8 cellular contexts compared by ENCODE assay signal in genomic region chr5:123422433-123423277, GRCh38. TPM values are rescaled to one million over a fixed set of nuclear protein-coding genes. Genes with fewer than 3 reads are reported as not detected.
DNase-seq lines count a peak whose midpoint lies in the region; ATAC-seq and TF ChIP-seq lines count a peak whose summit lies in the region.

No MANE protein-coding gene starts in this region.

- 0 to 1% (median 0%) methylated on average over 36 to 45 of the region's 45 CpGs for WGBS in adipose tissue, 3 donors

- POLR2A ChIA-PET in activated naive CD8-positive, alpha-beta T cell treated with anti-CD3 and anti-CD28 coated beads, Interleukin-2, amount 10 ng/mL, durations not matched to agents 7 days and 5 days (lab: Charles Lee), result interaction anchor here (0.7 to 2.6 kb wide), 13 partner anchors 10 to 647 kb away, joined by 3 to 67 read pairs (median 4); partner anchors contain the start of genes CSNK1G3 and SNX2
- POLR2A ChIA-PET in HCT116 (lab: Charles Lee), result interaction anchor here (1.4 to 2.2 kb wide), 3 partner anchors 11 to 89 kb away, joined by 3 to 13 read pairs (median 4); partner anchors contain the start of gene CSNK1G3

- intact Hi-C loops in HCT116 (cut with micrococcal nuclease) (loop anchor here (1.0 kb wide), 2 partner anchors 89 to 189 kb away; no protein-coding TSS in a partner anchor), left ventricle myocardium superior (cut with micrococcal nuclease) (loop anchor here (2.0 kb wide), 1 partner anchor 188 kb away; no protein-coding TSS in a partner anchor)

- H3K9me3 ChIP-seq in HCT116 (ENCODE audit: control insufficient read depth in 1 of 2, insufficient read depth in 1 of 2, low read depth in 1 of 2, low read length in 2 of 2) (no peaks in the 10 kb centered on the region), MG63 (no peaks in the 10 kb centered on the region)

- H3K9me2 ChIP-seq in HCT116 (ENCODE audit: insufficient read depth), result no peaks in the 10 kb centered on the region

- TF ChIP-seq RAD21 in HCT116 (IDR thresholded peaks at IDR 0.05; ENCODE audit: low read depth), result no peak

- peak overlapping the region; percentile 87 for H3K9ac ChIP-seq in HCT116 (ENCODE audit: low read length)

- H3K36me3 Mint-ChIP-seq in activated naive CD8-positive, alpha-beta T cell treated with anti-CD3 and anti-CD28 coated beads, Interleukin-2, amount 10 ng/mL, durations not matched to agents 7 days and 5 days, result peaks cover 10% of the 10 kb centered on the region
- peaks cover 13% of the 10 kb centered on the region for H3K36me3 Mint-ChIP-seq in activated naive CD8-positive, alpha-beta T cell treated with anti-CD3 and anti-CD28 coated beads, Interleukin-2, amount 50 U/mL, for 24 hours (ENCODE audit: low read depth)

- H3K36me3 ChIP-seq in HCT116 (ENCODE audit: control insufficient read depth in 1 of 2, insufficient read depth in 2 of 2, low read length in 2 of 2) (peaks cover 0 to 2% of the 10 kb centered on the region in 2 experiments; a peak in 1 of 4 replicates), MG63 (peaks cover 3% of the 10 kb centered on the region; the same call in 1 of the 2 replicates)

- H3K4me3 ChIP-seq in HCT116 (replicated peaks in 1 of 2; ENCODE audit: low read depth in 1 of 2, low read length in 2 of 2) (peak overlapping the region; percentile 89 to 93), MG63 (peak overlapping the region; percentile 65), retinal pigment epithelial cell (ENCODE audit: low read length) (peak overlapping the region; percentile 89)

- RAD21 ChIA-PET in HCT116 (lab: Charles Lee; ENCODE audit: low non-redundant PET in 1 of 2, low total read pairs in 2 of 2, uncharacterized antibody in 2 of 2, unreplicated experiment in 2 of 2), result interaction anchor here in 1 of 2 experiments (0.6 to 1.4 kb wide), 3 partner anchors 39 to 906 kb away, joined by 3 to 6 read pairs (median 3); no protein-coding TSS in a partner anchor

- CTCF ChIA-PET in HCT116 (lab: Charles Lee), result interaction anchor here (0.6 to 2.1 kb wide), 18 partner anchors 10 to 922 kb away, joined by 3 to 24 read pairs (median 4); partner anchors contain the start of gene CSNK1G3

- peaks cover 16% of the 10 kb centered on the region for H3K4me1 Mint-ChIP-seq in activated naive CD8-positive, alpha-beta T cell treated with anti-CD3 and anti-CD28 coated beads, Interleukin-2, amount 10 ng/mL, durations not matched to agents 7 days and 5 days
- H3K4me1 Mint-ChIP-seq in activated naive CD8-positive, alpha-beta T cell treated with anti-CD3 and anti-CD28 coated beads, Interleukin-2, amount 50 U/mL, for 24 hours, result peaks cover 34% of the 10 kb centered on the region

- no peak for TF ChIP-seq POLR2A in HCT116 (IDR thresholded peaks at IDR 0.05; ENCODE audit: borderline replicate concordance, extremely low read depth, insufficient read depth, insufficient read length)

- no peak for TF ChIP-seq CTCF in HCT116 (IDR thresholded peaks at IDR 0.05 in 2 of 3, conservative IDR thresholded peaks at IDR 0.05 in 1 of 3; ENCODE audit: borderline replicate concordance in 1 of 3, insufficient read depth in 1 of 3, low read depth in 2 of 3, low read length in 2 of 3)
- no peak for TF ChIP-seq CTCF in retinal pigment epithelial cell (conservative IDR thresholded peaks at IDR 0.05; ENCODE audit: low read depth, low read length)

- peaks cover 29% of the 10 kb centered on the region for H3K79me2 ChIP-seq in HCT116 (ENCODE audit: insufficient read depth, low read length)

- H3K4me2 ChIP-seq in HCT116 (ENCODE audit: low read length), result peak overlapping the region; percentile 90

- no peaks in the 10 kb centered on the region for H3K9me3 Mint-ChIP-seq in activated naive CD8-positive, alpha-beta T cell treated with anti-CD3 and anti-CD28 coated beads, Interleukin-2, amount 10 ng/mL, durations not matched to agents 7 days and 5 days
- H3K9me3 Mint-ChIP-seq in activated naive CD8-positive, alpha-beta T cell treated with anti-CD3 and anti-CD28 coated beads, Interleukin-2, amount 50 U/mL, for 24 hours, result no peaks in the 10 kb centered on the region

- H3K27ac ChIP-seq in HCT116 (ENCODE audit: low read depth, low read length), result peak overlapping the region; percentile 53; the same call in 1 of the 2 replicates
- peak overlapping the region; percentile 23 for H3K27ac ChIP-seq in adipose tissue (ENCODE audit: low read depth, low read length)

- peaks cover 4 to 16% of the 10 kb centered on the region in 2 experiments; a peak in 3 of 4 replicates for H3K4me1 ChIP-seq in HCT116 (ENCODE audit: control insufficient read depth in 1 of 2, insufficient read depth in 2 of 2, low read length in 2 of 2)

- H3K27ac Mint-ChIP-seq in activated naive CD8-positive, alpha-beta T cell treated with anti-CD3 and anti-CD28 coated beads, Interleukin-2, amount 10 ng/mL, durations not matched to agents 7 days and 5 days, result peak overlapping the region; percentile 94
- no peak overlapping the region for H3K27ac Mint-ChIP-seq in activated naive CD8-positive, alpha-beta T cell treated with anti-CD3 and anti-CD28 coated beads, Interleukin-2, amount 50 U/mL, for 24 hours

- DNase-seq in activated naive CD8-positive, alpha-beta T cell treated with anti-CD3 and anti-CD28 coated beads, Interleukin-2, amount 10 ng/mL, durations not matched to agents 7 days and 5 days, result no peak
- no peak for DNase-seq in activated naive CD8-positive, alpha-beta T cell treated with anti-CD3 and anti-CD28 coated beads, Interleukin-2, amount 50 U/mL, for 24 hours
- DNase-seq in HCT116 (ENCODE audit: low read depth, low spot score), result no peak
- peak; percentile 39 for DNase-seq in MG63
- DNase-seq in left ventricle myocardium superior, result no peak
- no peak for DNase-seq in retinal pigment epithelial cell (ENCODE audit: low read depth)
- no peak for DNase-seq in GM19240 (ENCODE audit: insufficient read length, low spot score)

- no peaks in the 10 kb centered on the region for H3K27me3 ChIP-seq in HCT116 (ENCODE audit: insufficient read depth, low read length)
- no peaks in the 10 kb centered on the region for H3K27me3 ChIP-seq in MG63

- no peaks in the 10 kb centered on the region for H4K20me1 ChIP-seq in HCT116 (ENCODE audit: insufficient read depth)

- no TSS peak for BruUV-seq in HCT116 (replicated peaks; lab: Mats Ljungman, UMichigan)

- ATAC-seq in activated naive CD8-positive, alpha-beta T cell treated with anti-CD3 and anti-CD28 coated beads, Interleukin-2, amount 10 ng/mL, durations not matched to agents 7 days and 5 days (ENCODE audit: low read depth), result no peak
- no peak for ATAC-seq in activated naive CD8-positive, alpha-beta T cell treated with anti-CD3 and anti-CD28 coated beads, Interleukin-2, amount 50 U/mL, for 24 hours
- ATAC-seq in HCT116 (peak; percentile 40), left ventricle myocardium superior (peak; percentile 41)

- H3K4me3 Mint-ChIP-seq in activated naive CD8-positive, alpha-beta T cell treated with anti-CD3 and anti-CD28 coated beads, Interleukin-2, amount 10 ng/mL, durations not matched to agents 7 days and 5 days, result no peak overlapping the region
- no peak overlapping the region for H3K4me3 Mint-ChIP-seq in activated naive CD8-positive, alpha-beta T cell treated with anti-CD3 and anti-CD28 coated beads, Interleukin-2, amount 50 U/mL, for 24 hours

- no peaks in the 10 kb centered on the region for H3K27me3 Mint-ChIP-seq in activated naive CD8-positive, alpha-beta T cell treated with anti-CD3 and anti-CD28 coated beads, Interleukin-2, amount 10 ng/mL, durations not matched to agents 7 days and 5 days
- no peaks in the 10 kb centered on the region for H3K27me3 Mint-ChIP-seq in activated naive CD8-positive, alpha-beta T cell treated with anti-CD3 and anti-CD28 coated beads, Interleukin-2, amount 50 U/mL, for 24 hours

- peak overlapping the region; percentile 69 for H2AFZ ChIP-seq in HCT116 (ENCODE audit: low read depth, low read length, poor library complexity, severe bottlenecking)

TF ChIP-seq in HCT116, 20 proteins besides CTCF, POLR2A, EP300 and RAD21 (continues in another document):
- TF ChIP-seq ATF3 (IDR thresholded peaks at IDR 0.05) (no peak), TCF7L2 (IDR thresholded peaks at IDR 0.05; ENCODE audit: borderline replicate concordance, extremely low read depth, insufficient read depth, insufficient read length) (no peak), EGR1 (IDR thresholded peaks at IDR 0.05; ENCODE audit: low read depth) (no peak), MAX (IDR thresholded peaks at IDR 0.05) (no peak), ELF1 (IDR thresholded peaks at IDR 0.05; ENCODE audit: borderline replicate concordance, low read depth) (no peak), ZFX (IDR thresholded peaks at IDR 0.05) (no peak)

RNA-seq across cellular contexts. Expression of gene CEP120, which starts 0.5 kb away (rescaled TPM):
- total RNA-seq in activated naive CD8-positive, alpha-beta T cell treated with anti-CD3 and anti-CD28 coated beads, Interleukin-2, amount 10 ng/mL, durations not matched to agents 7 days and 5 days, result 10 to 100 TPM; 41.7 to 42.8 TPM
- total RNA-seq in HCT116 (2021; ENCODE audit: unreplicated experiment), result 30.2 TPM
- polyA plus RNA-seq in HCT116 (2012), result 15.6 TPM in 2 replicates
- total RNA-seq in MG63 (2014; rRNA removed; shearing (Covaris generic); ENCODE audit: low replicate concordance), result 13.3 and 20.1 TPM in 2 replicates
- 10 to 100 TPM in 1 of 3 donors, 1 to 10 TPM in 2; 3.9 to 10.0 (median 4.5) TPM for polyA plus RNA-seq in adipose tissue
- 10.6 TPM for total RNA-seq in left ventricle myocardium superior

Comparison
In these comparisons a context has a peak if more than half of its experiments do, and no peak if none do; other contexts are left out.
1. ATAC-seq: peak in HCT116 (single experiment) and left ventricle myocardium superior (single experiment); none in activated naive CD8-positive, alpha-beta T cell treated with anti-CD3 and anti-CD28 coated beads, Interleukin-2, amount 10 ng/mL, durations not matched to agents 7 days and 5 days (single experiment) and activated naive CD8-positive, alpha-beta T cell treated with anti-CD3 and anti-CD28 coated beads, Interleukin-2, amount 50 U/mL, for 24 hours (single experiment).
2. Peak in every context shown above with its lines, with median percentiles within 50 percentile points of each other: H3K4me3 ChIP-seq.